In genomic region chr7:150992833-150993302, GRCh38 we compare ENCODE assay signal across 1 cellular context.
TF ChIP-seq lines count a peak whose summit lies in the region.

No MANE protein-coding gene starts in this region.

TF ChIP-seq in HepG2, 621 proteins besides CTCF, POLR2A, EP300 and RAD21 (continued from another document):
- TF ChIP-seq, protein P1, sequence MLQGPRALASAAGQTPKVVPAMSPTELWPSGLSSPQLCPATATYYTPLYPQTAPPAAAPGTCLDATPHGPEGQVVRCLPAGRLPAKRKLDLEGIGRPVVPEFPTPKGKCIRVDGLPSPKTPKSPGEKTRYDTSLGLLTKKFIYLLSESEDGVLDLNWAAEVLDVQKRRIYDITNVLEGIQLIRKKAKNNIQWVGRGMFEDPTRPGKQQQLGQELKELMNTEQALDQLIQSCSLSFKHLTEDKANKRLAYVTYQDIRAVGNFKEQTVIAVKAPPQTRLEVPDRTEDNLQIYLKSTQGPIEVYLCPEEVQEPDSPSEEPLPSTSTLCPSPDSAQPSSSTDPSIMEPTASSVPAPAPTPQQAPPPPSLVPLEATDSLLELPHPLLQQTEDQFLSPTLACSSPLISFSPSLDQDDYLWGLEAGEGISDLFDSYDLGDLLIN (CRISPR knock-in tag; IDR thresholded peaks at IDR 0.05; ENCODE audit: borderline replicate concordance): no peak
- no peak for TF ChIP-seq ZNF136 (CRISPR knock-in tag; IDR thresholded peaks at IDR 0.05; ENCODE audit: low read depth)
- no peak for TF ChIP-seq DMAP1 (CRISPR knock-in tag; IDR thresholded peaks at IDR 0.05)
- TF ChIP-seq ZNF598 (CRISPR knock-in tag; IDR thresholded peaks at IDR 0.05; ENCODE audit: borderline replicate concordance): no peak
- TF ChIP-seq, protein P2, sequence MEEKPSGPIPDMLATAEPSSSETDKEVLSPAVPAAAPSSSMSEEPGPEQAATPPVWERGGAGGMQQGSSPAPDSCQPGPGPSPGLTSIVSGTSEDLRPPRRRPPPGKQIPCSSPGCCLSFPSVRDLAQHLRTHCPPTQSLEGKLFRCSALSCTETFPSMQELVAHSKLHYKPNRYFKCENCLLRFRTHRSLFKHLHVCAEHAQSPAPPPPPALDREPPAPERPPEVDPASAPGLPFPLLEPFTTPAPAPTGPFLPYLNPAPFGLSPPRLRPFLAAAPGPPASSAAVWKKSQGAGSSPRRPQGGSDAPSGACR (CRISPR knock-in tag; IDR thresholded peaks at IDR 0.05): no peak
- no peak for TF ChIP-seq REXO4 (CRISPR knock-in tag; IDR thresholded peaks at IDR 0.05; ENCODE audit: borderline replicate concordance)
- TF ChIP-seq, protein P3, sequence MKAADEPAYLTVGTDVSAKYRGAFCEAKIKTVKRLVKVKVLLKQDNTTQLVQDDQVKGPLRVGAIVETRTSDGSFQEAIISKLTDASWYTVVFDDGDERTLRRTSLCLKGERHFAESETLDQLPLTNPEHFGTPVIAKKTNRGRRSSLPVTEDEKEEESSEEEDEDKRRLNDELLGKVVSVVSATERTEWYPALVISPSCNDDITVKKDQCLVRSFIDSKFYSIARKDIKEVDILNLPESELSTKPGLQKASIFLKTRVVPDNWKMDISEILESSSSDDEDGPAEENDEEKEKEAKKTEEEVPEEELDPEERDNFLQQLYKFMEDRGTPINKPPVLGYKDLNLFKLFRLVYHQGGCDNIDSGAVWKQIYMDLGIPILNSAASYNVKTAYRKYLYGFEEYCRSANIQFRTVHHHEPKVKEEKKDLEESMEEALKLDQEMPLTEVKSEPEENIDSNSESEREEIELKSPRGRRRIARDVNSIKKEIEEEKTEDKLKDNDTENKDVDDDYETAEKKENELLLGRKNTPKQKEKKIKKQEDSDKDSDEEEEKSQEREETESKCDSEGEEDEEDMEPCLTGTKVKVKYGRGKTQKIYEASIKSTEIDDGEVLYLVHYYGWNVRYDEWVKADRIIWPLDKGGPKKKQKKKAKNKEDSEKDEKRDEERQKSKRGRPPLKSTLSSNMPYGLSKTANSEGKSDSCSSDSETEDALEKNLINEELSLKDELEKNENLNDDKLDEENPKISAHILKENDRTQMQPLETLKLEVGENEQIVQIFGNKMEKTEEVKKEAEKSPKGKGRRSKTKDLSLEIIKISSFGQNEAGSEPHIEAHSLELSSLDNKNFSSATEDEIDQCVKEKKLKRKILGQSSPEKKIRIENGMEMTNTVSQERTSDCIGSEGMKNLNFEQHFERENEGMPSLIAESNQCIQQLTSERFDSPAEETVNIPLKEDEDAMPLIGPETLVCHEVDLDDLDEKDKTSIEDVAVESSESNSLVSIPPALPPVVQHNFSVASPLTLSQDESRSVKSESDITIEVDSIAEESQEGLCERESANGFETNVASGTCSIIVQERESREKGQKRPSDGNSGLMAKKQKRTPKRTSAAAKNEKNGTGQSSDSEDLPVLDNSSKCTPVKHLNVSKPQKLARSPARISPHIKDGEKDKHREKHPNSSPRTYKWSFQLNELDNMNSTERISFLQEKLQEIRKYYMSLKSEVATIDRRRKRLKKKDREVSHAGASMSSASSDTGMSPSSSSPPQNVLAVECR (CRISPR knock-in tag; IDR thresholded peaks at IDR 0.05; ENCODE audit: borderline replicate concordance): no peak
- no peak for TF ChIP-seq TEAD3 (CRISPR knock-in tag; optimal IDR thresholded peaks at IDR 0.05; ENCODE audit: borderline replicate concordance)
- no peak for TF ChIP-seq ZNF772 (CRISPR knock-in tag; IDR thresholded peaks at IDR 0.05)
- TF ChIP-seq MZF1 (CRISPR knock-in tag; IDR thresholded peaks at IDR 0.05; ENCODE audit: borderline replicate concordance): no peak
- TF ChIP-seq HCFC1 (IDR thresholded peaks at IDR 0.05; ENCODE audit: low read depth, low read length): peak; percentile 91
- no peak for TF ChIP-seq ZNF580 (CRISPR knock-in tag; IDR thresholded peaks at IDR 0.05; ENCODE audit: borderline replicate concordance, low read depth)
- TF ChIP-seq PRDM10 (CRISPR knock-in tag; IDR thresholded peaks at IDR 0.05; ENCODE audit: low read depth): 0 out of 2 replicates have a peak, but pooled peaks have one; percentile 28
- TF ChIP-seq TRIM24 (CRISPR knock-in tag; IDR thresholded peaks at IDR 0.05): no peak
- TF ChIP-seq ELF1 (CRISPR knock-in tag; IDR thresholded peaks at IDR 0.05): 0 out of 2 replicates have a peak, but pooled peaks have one; percentile 24
- TF ChIP-seq CENPX (CRISPR knock-in tag; IDR thresholded peaks at IDR 0.05): no peak
- TF ChIP-seq ZSCAN20 (CRISPR knock-in tag; IDR thresholded peaks at IDR 0.05; ENCODE audit: borderline replicate concordance): no peak
- TF ChIP-seq, protein P4, sequence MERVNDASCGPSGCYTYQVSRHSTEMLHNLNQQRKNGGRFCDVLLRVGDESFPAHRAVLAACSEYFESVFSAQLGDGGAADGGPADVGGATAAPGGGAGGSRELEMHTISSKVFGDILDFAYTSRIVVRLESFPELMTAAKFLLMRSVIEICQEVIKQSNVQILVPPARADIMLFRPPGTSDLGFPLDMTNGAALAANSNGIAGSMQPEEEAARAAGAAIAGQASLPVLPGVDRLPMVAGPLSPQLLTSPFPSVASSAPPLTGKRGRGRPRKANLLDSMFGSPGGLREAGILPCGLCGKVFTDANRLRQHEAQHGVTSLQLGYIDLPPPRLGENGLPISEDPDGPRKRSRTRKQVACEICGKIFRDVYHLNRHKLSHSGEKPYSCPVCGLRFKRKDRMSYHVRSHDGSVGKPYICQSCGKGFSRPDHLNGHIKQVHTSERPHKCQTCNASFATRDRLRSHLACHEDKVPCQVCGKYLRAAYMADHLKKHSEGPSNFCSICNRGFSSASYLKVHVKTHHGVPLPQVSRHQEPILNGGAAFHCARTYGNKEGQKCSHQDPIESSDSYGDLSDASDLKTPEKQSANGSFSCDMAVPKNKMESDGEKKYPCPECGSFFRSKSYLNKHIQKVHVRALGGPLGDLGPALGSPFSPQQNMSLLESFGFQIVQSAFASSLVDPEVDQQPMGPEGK (CRISPR knock-in tag; IDR thresholded peaks at IDR 0.05): no peak
- no peak for TF ChIP-seq MBNL3 (CRISPR knock-in tag; conservative IDR thresholded peaks at IDR 0.05)
- TF ChIP-seq ZNF891 (CRISPR knock-in tag; IDR thresholded peaks at IDR 0.05): no peak
- peak; percentile 65 for TF ChIP-seq ZNF574 (CRISPR knock-in tag; IDR thresholded peaks at IDR 0.05)
- no peak for TF ChIP-seq HDAC1 (CRISPR knock-in tag; IDR thresholded peaks at IDR 0.05)
- 0 out of 2 replicates have a peak, but pooled peaks have one; percentile 2 for TF ChIP-seq GABPA (IDR thresholded peaks at IDR 0.05; ENCODE audit: low read depth, low read length)
- peak; percentile 65 for TF ChIP-seq GABPA (CRISPR knock-in tag; IDR thresholded peaks at IDR 0.05; ENCODE audit: low read depth)
- no peak for TF ChIP-seq HINFP (CRISPR knock-in tag; IDR thresholded peaks at IDR 0.05; ENCODE audit: low read depth)
- TF ChIP-seq SRSF4 (IDR thresholded peaks at IDR 0.05; ENCODE audit: low read depth, low read length, poor library complexity, severe bottlenecking): no peak
- no peak for TF ChIP-seq ZNF704 (CRISPR knock-in tag; IDR thresholded peaks at IDR 0.05; ENCODE audit: borderline replicate concordance)
